22 cellular contexts compared by ENCODE assay signal in the genomic region with DNA sequence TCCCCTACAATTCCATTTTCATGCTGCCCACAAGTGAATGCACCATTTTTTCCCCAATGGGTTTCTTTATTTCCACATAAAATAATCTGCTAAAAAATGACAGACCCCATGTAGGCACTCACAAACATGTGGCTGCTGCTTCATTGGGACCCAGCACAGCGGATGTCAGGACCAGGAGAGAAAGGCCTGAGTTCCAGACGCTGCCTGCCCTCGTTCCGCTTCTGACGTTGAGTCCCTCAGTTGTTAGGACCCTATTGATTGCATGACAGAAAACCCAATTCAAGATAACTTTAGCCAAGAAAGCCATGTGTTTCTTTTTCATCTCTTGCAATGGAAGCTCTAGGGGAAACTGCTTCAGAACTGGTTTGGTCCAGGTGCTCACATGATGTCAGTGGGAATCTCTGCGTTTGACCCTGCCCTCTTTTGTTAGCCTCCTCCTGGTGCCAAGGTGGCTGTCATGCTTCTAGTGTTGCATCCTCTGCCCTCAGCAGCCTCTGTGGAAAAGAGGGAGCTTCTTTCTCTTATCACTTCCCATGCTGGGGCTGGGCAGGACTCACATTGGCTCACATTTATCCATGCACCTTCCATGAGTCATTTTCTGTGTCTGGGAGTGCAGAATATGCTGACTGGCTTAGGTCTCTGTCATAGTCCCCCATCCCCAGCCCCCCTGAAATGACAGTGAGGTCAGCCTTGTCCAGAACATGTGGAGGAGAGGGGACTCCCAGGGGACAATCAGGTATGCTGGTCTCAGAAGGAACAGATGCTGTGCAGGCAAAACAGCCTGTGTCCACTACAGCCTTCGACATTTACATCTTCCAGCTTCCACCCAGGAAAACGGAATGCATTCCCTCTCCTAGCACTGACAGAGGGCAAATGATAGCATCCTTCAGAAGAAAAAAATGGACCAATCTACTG. TPM values are rescaled to one million over a fixed set of nuclear protein-coding genes. Genes with fewer than 3 reads are reported as not detected.
DNase-seq lines count a peak whose midpoint lies in the region; ATAC-seq, FAIRE-seq and TF ChIP-seq lines count a peak whose summit lies in the region.
"Had no signal": no experiment of that assay in that cellular context is flagged by ENCODE, and none has a peak within 500 bp of the region (broad histone marks: within the 10 kb centered on the region; RNA-seq: fewer than 3 reads in every experiment).

No MANE protein-coding gene starts in this region.

- no peaks in the 10 kb centered on the region for H3K79me2 ChIP-seq in HepG2 (ENCODE audit: insufficient read depth, low read length)

- 94% methylated on average over 8 of the region's 8 CpGs for WGBS in HepG2 (ENCODE audit: low lambda C conversion rate)
- WGBS in right lobe of liver (ENCODE audit: insufficient coverage, low coverage, low lambda C conversion rate, missing lambda C conversion rate): 97% methylated on average over 6 of the region's 8 CpGs

- H3K27ac ChIP-seq in HepG2 (ENCODE audit: extremely low read length, insufficient read depth, low read length) (no peak overlapping the region), right lobe of liver (no peak overlapping the region)

- no peaks in the 10 kb centered on the region for H3K27me3 ChIP-seq in HepG2 (ENCODE audit: control insufficient read depth in 1 of 2, insufficient read depth in 2 of 2, low read length in 2 of 2)
- H3K27me3 ChIP-seq in right lobe of liver: no peaks in the 10 kb centered on the region

- TF ChIP-seq EP300 in HepG2 (IDR thresholded peaks at IDR 0.05; ENCODE audit: low read depth in 2 of 2, low read length in 2 of 2): no peak
- no peak for TF ChIP-seq EP300 in HepG2 (CRISPR knock-in tag; IDR thresholded peaks at IDR 0.05; ENCODE audit: borderline replicate concordance)

- H3K4me3 ChIP-seq in HepG2 (replicated peaks in 1 of 3; ENCODE audit: insufficient read depth in 1 of 3, low read depth in 2 of 3, low read length in 3 of 3) (no peak overlapping the region), right lobe of liver (no peak overlapping the region)

- CTCF ChIA-PET in HepG2 (lab: Yijun Ruan, JAX; ENCODE audit: low intra/inter-chr PET ratio, low total read pairs) (no interaction called here), MCF 10A (lab: Yijun Ruan, JAX) (no interaction called here)
- CTCF ChIA-PET in activated CD8-positive, alpha-beta T cell treated with anti-CD3 and anti-CD28 coated beads, Interleukin-2, amount 10 ng/mL, durations not matched to agents 7 days and 5 days (lab: Charles Lee): no interaction called here

- H4K20me1 ChIP-seq in HepG2 (ENCODE audit: insufficient read depth, low read length): no peaks in the 10 kb centered on the region

- TF ChIP-seq POLR2A in HepG2 (IDR thresholded peaks at IDR 0.05; ENCODE audit: insufficient read depth in 1 of 2, low read depth in 2 of 2, low read length in 2 of 2): no peak
- TF ChIP-seq POLR2A in right lobe of liver (IDR thresholded peaks at IDR 0.05): no peak

- in situ Hi-C loops in HepG2 (cut with HindIII; ENCODE audit: extremely low pct_ligation_motif_present, low pct_unique_long_range_greater_than_20kb): no loop called here

- ATAC-seq in HepG2: no peak
- ATAC-seq in right lobe of liver: no peak
- ATAC-seq in activated CD8-positive, alpha-beta T cell treated with anti-CD3 and anti-CD28 coated beads, Interleukin-2, amount 10 ng/mL, durations not matched to agents 7 days and 5 days: no peak
- ATAC-seq in HG03521 (IDR thresholded peaks at IDR 0.05; ENCODE audit: unreplicated experiment): no peak

- no peak overlapping the region for H3K9ac ChIP-seq in HepG2 (ENCODE audit: insufficient read depth, low read depth, low read length)

- H3K9me3 ChIP-seq in HepG2 (ENCODE audit: low read length): no peaks in the 10 kb centered on the region
- no peaks in the 10 kb centered on the region for H3K9me3 ChIP-seq in right lobe of liver

- POLR2A ChIA-PET in HepG2 (lab: Yijun Ruan, JAX): no interaction called here
- POLR2A ChIA-PET in activated CD8-positive, alpha-beta T cell treated with anti-CD3 and anti-CD28 coated beads, Interleukin-2, amount 10 ng/mL, durations not matched to agents 7 days and 5 days (lab: Charles Lee): no interaction called here
- POLR2A ChIA-PET in MCF 10A (lab: Yijun Ruan, JAX): no interaction called here

- H3K9me3 Mint-ChIP-seq in nephron progenitor cell: no peaks in the 10 kb centered on the region
- no peaks in the 10 kb centered on the region for H3K9me3 Mint-ChIP-seq in activated CD8-positive, alpha-beta T cell treated with anti-CD3 and anti-CD28 coated beads, Interleukin-2, amount 10 ng/mL, durations not matched to agents 7 days and 5 days (ENCODE audit: insufficient read depth)
- H3K9me3 Mint-ChIP-seq in MCF 10A (ENCODE audit: unreplicated experiment): no peaks in the 10 kb centered on the region

- H3K4me3 Mint-ChIP-seq in nephron progenitor cell: no peak overlapping the region
- H3K4me3 Mint-ChIP-seq in activated CD8-positive, alpha-beta T cell treated with anti-CD3 and anti-CD28 coated beads, Interleukin-2, amount 10 ng/mL, durations not matched to agents 7 days and 5 days: no peak overlapping the region
- H3K4me3 Mint-ChIP-seq in MCF 10A (ENCODE audit: unreplicated experiment): no peak overlapping the region
- H3K4me3 Mint-ChIP-seq: B cell, CD14-positive monocyte had no signal

- no TSS peak for BruUV-seq in HepG2 (replicated peaks; lab: Mats Ljungman, UMichigan)
- BruUV-seq in MCF 10A (replicated peaks; lab: Mats Ljungman, UMichigan): no TSS peak

- H3K27me3 Mint-ChIP-seq in nephron progenitor cell (ENCODE audit: low read depth, poor library complexity) (peaks cover 22% of the 10 kb centered on the region), MCF 10A (ENCODE audit: insufficient read depth, unreplicated experiment) (peaks cover 74% of the 10 kb centered on the region)
- peaks cover 14% of the 10 kb centered on the region for H3K27me3 Mint-ChIP-seq in activated CD8-positive, alpha-beta T cell treated with anti-CD3 and anti-CD28 coated beads, Interleukin-2, amount 10 ng/mL, durations not matched to agents 7 days and 5 days (ENCODE audit: low read depth)

- H3K4me1 ChIP-seq in HepG2 (ENCODE audit: insufficient read depth, low read length) (peaks cover 59% of the 10 kb centered on the region), right lobe of liver (no peaks in the 10 kb centered on the region)

- H3K36me3 ChIP-seq in HepG2 (replicated peaks in 1 of 2; ENCODE audit: control insufficient read depth in 1 of 2, insufficient read depth in 2 of 2, low read length in 2 of 2) (no peaks in the 10 kb centered on the region), right lobe of liver (no peaks in the 10 kb centered on the region)

- intact Hi-C loops in HepG2 (cut with micrococcal nuclease; ENCODE audit: unreplicated experiment): no loop called here
- intact Hi-C loops in right lobe of liver (cut with DNase I): no loop called here
- intact Hi-C loops in cardiac septum (cut with DNase I): no loop called here
- intact Hi-C loops in MCF 10A (cut with micrococcal nuclease): no loop called here

- H3K4me1 Mint-ChIP-seq in nephron progenitor cell: peaks cover 36% of the 10 kb centered on the region
- H3K4me1 Mint-ChIP-seq in activated CD8-positive, alpha-beta T cell treated with anti-CD3 and anti-CD28 coated beads, Interleukin-2, amount 10 ng/mL, durations not matched to agents 7 days and 5 days (ENCODE audit: low read depth): no peaks in the 10 kb centered on the region
- H3K4me1 Mint-ChIP-seq in MCF 10A (ENCODE audit: insufficient read depth, unreplicated experiment): no peaks in the 10 kb centered on the region

- FAIRE-seq in HepG2 (lab: Jason Lieb, UNC): no peak
- FAIRE-seq: A204.1, D721Med, H54, RCC 7860 had no signal

- no peaks in the 10 kb centered on the region for H3K36me3 Mint-ChIP-seq in nephron progenitor cell (ENCODE audit: low read depth)
- H3K36me3 Mint-ChIP-seq in activated CD8-positive, alpha-beta T cell treated with anti-CD3 and anti-CD28 coated beads, Interleukin-2, amount 10 ng/mL, durations not matched to agents 7 days and 5 days (ENCODE audit: low read depth): no peaks in the 10 kb centered on the region
- H3K36me3 Mint-ChIP-seq in MCF 10A (ENCODE audit: insufficient read depth, unreplicated experiment): no peaks in the 10 kb centered on the region

- TF ChIP-seq CTCF in HepG2 (CRISPR knock-in tag; IDR thresholded peaks at IDR 0.05) (no peak), right lobe of liver (IDR thresholded peaks at IDR 0.05) (no peak), nephron progenitor cell (IDR thresholded peaks at IDR 0.05) (no peak), MCF 10A (IDR thresholded peaks at IDR 0.05; ENCODE audit: unreplicated experiment) (no peak)

- no peak overlapping the region for H2AFZ ChIP-seq in HepG2 (ENCODE audit: low read length)

- DNase-seq in HepG2 (ENCODE audit: low spot score): no peak
- no peak for DNase-seq in right lobe of liver
- DNase-seq in cardiac septum (ENCODE audit: low spot score): peak; percentile 26
- no peak for DNase-seq in nephron progenitor cell
- DNase-seq in activated CD8-positive, alpha-beta T cell treated with anti-CD3 and anti-CD28 coated beads, Interleukin-2, amount 10 ng/mL, durations not matched to agents 7 days and 5 days: no peak
- no peak for DNase-seq in MCF 10A (ENCODE audit: unreplicated experiment)
- DNase-seq: DMS79, MM.1S, NCI-H1048, NCI-H1417 treated with DMSO at 0.1 percent for 48 hours, NCI-H187, NCI-H446 treated with DMSO at 0.1 percent for 48 hours, NCI-H526 treated with DMSO at 0.1 percent for 48 hours, OCI-M1 had no signal

- no peak overlapping the region for H3K4me2 ChIP-seq in HepG2 (ENCODE audit: low read depth, low read length)

- H3K27ac Mint-ChIP-seq in nephron progenitor cell (peak overlapping the region; percentile 69), MCF 10A (ENCODE audit: low read depth, unreplicated experiment) (no peak overlapping the region)
- no peak overlapping the region for H3K27ac Mint-ChIP-seq in activated CD8-positive, alpha-beta T cell treated with anti-CD3 and anti-CD28 coated beads, Interleukin-2, amount 10 ng/mL, durations not matched to agents 7 days and 5 days
- H3K27ac Mint-ChIP-seq: B cell had no signal

- TF ChIP-seq RAD21 in HepG2 (CRISPR knock-in tag; IDR thresholded peaks at IDR 0.05): no peak

RNA-seq across cellular contexts. Expression of a gene that starts 34.8 kb away (rescaled TPM):
- total RNA-seq in HepG2 (2016; rRNA removed; fragmentation: Illumina TruSeq; extraction: Trizol): 0.34 and 0.46 TPM in 2 replicates
- 0.26 and 0.30 TPM in 2 replicates for total RNA-seq in HepG2 (2016; cell fraction: cytosol; rRNA removed; fragmentation: Illumina TruSeq; extraction: Trizol; ENCODE audit: low read depth)
- total RNA-seq in HepG2 (2016; cell fraction: insoluble cytoplasmic fraction; rRNA removed; fragmentation: Illumina TruSeq; extraction: Trizol): 0.27 and 0.35 TPM in 2 replicates
- 0.28 and 0.38 TPM in 2 replicates for total RNA-seq in HepG2 (2016; cell fraction: membrane; rRNA removed; fragmentation: Illumina TruSeq; extraction: Trizol)
- 0.47 and 0.62 TPM in 2 replicates for total RNA-seq in HepG2 (2016; cell fraction: nucleus; rRNA removed; fragmentation: Illumina TruSeq; extraction: Trizol)
- polyA plus RNA-seq in HepG2 (2011; rRNA removed): 12.4 and 25.0 TPM in 2 replicates
- polyA plus RNA-seq in HepG2 (2011; cell fraction: cytosol; rRNA removed): 6.9 and 10.2 TPM in 2 replicates
- 71.2 and 100 TPM in 2 replicates for polyA plus RNA-seq in HepG2 (2011; cell fraction: nucleus; rRNA removed)
- polyA plus RNA-seq in HepG2 (2012): 32.9 and 44.4 TPM in 2 replicates
- polyA plus RNA-seq in HepG2 (2016; cell fraction: cytosol; fragmentation: Illumina TruSeq; extraction: Trizol; ENCODE audit: low read depth): 0.14 TPM in 1 of 2 replicates, not detected in the other
- 0.26 and 0.38 TPM in 2 replicates for polyA plus RNA-seq in HepG2 (2016; cell fraction: insoluble cytoplasmic fraction; fragmentation: Illumina TruSeq; extraction: Trizol; ENCODE audit: low read depth)
- polyA plus RNA-seq in HepG2 (2016; cell fraction: membrane; fragmentation: Illumina TruSeq; extraction: Trizol; ENCODE audit: low read depth): 0.05 TPM in 1 of 2 replicates, not detected in the other
- polyA plus RNA-seq in HepG2 (2016; cell fraction: nucleus; fragmentation: Illumina TruSeq; extraction: Trizol; ENCODE audit: insufficient read depth, low read depth): 0.79 and 1.0 TPM in 2 replicates
- 2.3 and 27.8 TPM in 2 replicates for polyA minus RNA-seq in HepG2 (2011; rRNA and poly(A)+ RNA removed; ENCODE audit: low replicate concordance)
- polyA minus RNA-seq in HepG2 (2011; cell fraction: cytosol; rRNA and poly(A)+ RNA removed): 3.3 and 10.6 TPM in 2 replicates
- polyA minus RNA-seq in HepG2 (2011; cell fraction: nucleus; rRNA and poly(A)+ RNA removed): 26.3 and 39.8 TPM in 2 replicates
- 10 to 100 TPM in 4 of 6 experiments, 1 to 10 TPM in 2; 4.7 to 17.0 (median 10.9) TPM for total RNA-seq in right lobe of liver
- total RNA-seq in cardiac septum: 54.6 TPM
- total RNA-seq in activated CD8-positive, alpha-beta T cell treated with anti-CD3 and anti-CD28 coated beads, Interleukin-2, amount 10 ng/mL, durations not matched to agents 7 days and 5 days: not detected
- total RNA-seq in MCF 10A (2022): 0.68 and 1.3 TPM in 2 replicates
- total RNA-seq: LHCN-M2 had no signal
